Comparison of ENCODE assay signal across 1 cellular context in genomic region chr2:171956135-171956830, GRCh38.
TF ChIP-seq lines count a peak whose summit lies in the region.

No MANE protein-coding gene starts in this region.

TF ChIP-seq in HepG2, 621 proteins besides CTCF, POLR2A, EP300 and RAD21 (continued from another document):
- TF ChIP-seq PRDM4 (CRISPR knock-in tag; IDR thresholded peaks at IDR 0.05; ENCODE audit: borderline replicate concordance) (no peak), KDM2A (CRISPR knock-in tag; IDR thresholded peaks at IDR 0.05; ENCODE audit: borderline replicate concordance, low read depth) (no peak), PHF21A (CRISPR knock-in tag; IDR thresholded peaks at IDR 0.05) (no peak), ZNF619 (CRISPR knock-in tag; IDR thresholded peaks at IDR 0.05) (no peak), FOSL2 (CRISPR knock-in tag; IDR thresholded peaks at IDR 0.05) (no peak), ZFP36L1 (CRISPR knock-in tag; IDR thresholded peaks at IDR 0.05) (no peak), AGO2 (optimal IDR thresholded peaks at IDR 0.05; ENCODE audit: low read depth, low read length) (no peak), JARID2 (CRISPR knock-in tag; IDR thresholded peaks at IDR 0.05; ENCODE audit: insufficient replicate concordance) (no peak), ZNF792 (CRISPR knock-in tag; IDR thresholded peaks at IDR 0.05) (no peak), KDM5B (CRISPR knock-in tag; IDR thresholded peaks at IDR 0.05; ENCODE audit: borderline replicate concordance) (no peak), SMARCE1 (IDR thresholded peaks at IDR 0.05; ENCODE audit: borderline replicate concordance) (no peak), ZNF660 (CRISPR knock-in tag; IDR thresholded peaks at IDR 0.05; ENCODE audit: borderline replicate concordance, low read depth) (no peak), RAD51 (IDR thresholded peaks at IDR 0.05; ENCODE audit: borderline replicate concordance) (no peak), ZBTB10 (CRISPR knock-in tag; IDR thresholded peaks at IDR 0.05; ENCODE audit: borderline replicate concordance) (no peak), CENPX (CRISPR knock-in tag; IDR thresholded peaks at IDR 0.05) (no peak), ARID5B (CRISPR knock-in tag; IDR thresholded peaks at IDR 0.05) (no peak)
- TF ChIP-seq, protein P1, sequence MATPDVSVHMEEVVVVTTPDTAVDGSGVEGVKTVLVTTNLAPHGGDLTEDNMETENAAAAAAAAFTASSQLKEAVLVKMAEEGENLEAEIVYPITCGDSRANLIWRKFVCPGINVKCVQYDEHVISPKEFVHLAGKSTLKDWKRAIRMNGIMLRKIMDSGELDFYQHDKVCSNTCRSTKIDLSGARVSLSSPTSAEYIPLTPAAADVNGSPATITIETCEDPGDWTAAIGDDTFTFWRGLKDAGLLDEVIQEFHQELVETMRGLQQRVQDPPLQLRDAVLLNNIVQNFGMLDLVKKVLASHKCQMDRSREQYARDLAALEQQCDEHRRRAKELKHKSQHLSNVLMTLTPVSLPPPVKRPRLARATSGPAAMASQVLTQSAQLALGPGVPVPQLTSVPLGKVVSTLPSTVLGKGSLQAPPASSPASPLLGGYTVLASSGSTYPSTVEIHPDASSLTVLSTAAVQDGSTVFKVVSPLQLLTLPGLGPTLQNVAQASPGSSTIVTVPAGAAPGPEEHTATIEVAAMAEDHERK (CRISPR knock-in tag; IDR thresholded peaks at IDR 0.05; ENCODE audit: low read depth) = no peak
- TF ChIP-seq, protein P2, sequence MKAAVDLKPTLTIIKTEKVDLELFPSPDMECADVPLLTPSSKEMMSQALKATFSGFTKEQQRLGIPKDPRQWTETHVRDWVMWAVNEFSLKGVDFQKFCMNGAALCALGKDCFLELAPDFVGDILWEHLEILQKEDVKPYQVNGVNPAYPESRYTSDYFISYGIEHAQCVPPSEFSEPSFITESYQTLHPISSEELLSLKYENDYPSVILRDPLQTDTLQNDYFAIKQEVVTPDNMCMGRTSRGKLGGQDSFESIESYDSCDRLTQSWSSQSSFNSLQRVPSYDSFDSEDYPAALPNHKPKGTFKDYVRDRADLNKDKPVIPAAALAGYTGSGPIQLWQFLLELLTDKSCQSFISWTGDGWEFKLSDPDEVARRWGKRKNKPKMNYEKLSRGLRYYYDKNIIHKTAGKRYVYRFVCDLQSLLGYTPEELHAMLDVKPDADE (CRISPR knock-in tag; IDR thresholded peaks at IDR 0.05) = no peak
- TF ChIP-seq, protein P3, sequence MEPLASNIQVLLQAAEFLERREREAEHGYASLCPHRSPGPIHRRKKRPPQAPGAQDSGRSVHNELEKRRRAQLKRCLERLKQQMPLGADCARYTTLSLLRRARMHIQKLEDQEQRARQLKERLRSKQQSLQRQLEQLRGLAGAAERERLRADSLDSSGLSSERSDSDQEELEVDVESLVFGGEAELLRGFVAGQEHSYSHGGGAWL (CRISPR knock-in tag; IDR thresholded peaks at IDR 0.05) = no peak
